ENCODE assay signal across 9 cellular contexts in genomic region chr4:183471960-183472708, GRCh38. TPM values are rescaled to one million over a fixed set of nuclear protein-coding genes. Genes with fewer than 3 reads are reported as not detected.
DNase-seq lines count a peak whose midpoint lies in the region; ATAC-seq and TF ChIP-seq lines count a peak whose summit lies in the region.
"Had no signal": no experiment of that assay in that cellular context is flagged by ENCODE, and none has a peak within 500 bp of the region (broad histone marks: within the 10 kb centered on the region; RNA-seq: fewer than 3 reads in every experiment).

No MANE protein-coding gene starts in this region.

- H3K36me3 ChIP-seq in thoracic aorta = no peaks in the 10 kb centered on the region

- no peak overlapping the region for H3K27ac Mint-ChIP-seq in osteocyte (ENCODE audit: unreplicated experiment)
- H3K27ac Mint-ChIP-seq: activated naive CD8-positive, alpha-beta T cell had no signal

- no peaks in the 10 kb centered on the region for H3K9me3 ChIP-seq in thoracic aorta

- no peaks in the 10 kb centered on the region for H3K4me1 ChIP-seq in thoracic aorta (ENCODE audit: control insufficient read depth in 1 of 2, low read depth in 2 of 2)

- no peaks in the 10 kb centered on the region for H3K36me3 Mint-ChIP-seq in osteocyte (ENCODE audit: unreplicated experiment)

- no peaks in the 10 kb centered on the region for H3K27me3 ChIP-seq in thoracic aorta (replicated peaks; ENCODE audit: insufficient read depth)

- DNase-seq in CMK (ENCODE audit: low read depth) (peak; percentile 34), SHP77 (lab: John Stamatoyannopoulos, UW) (peak; percentile 18 to 44), globus pallidus (ENCODE audit: low spot score) (peak; percentile 60), osteocyte (ENCODE audit: extremely low spot score, unreplicated experiment) (peak; percentile 92), thoracic aorta (ENCODE audit: low spot score) (peak; percentile 67)
- peak; percentile 51 for DNase-seq in Jurkat, Clone E6-1 (ENCODE audit: low read depth, low spot score)
- DNase-seq in activated gamma-delta T cell treated with anti-CD3 and anti-CD28 coated beads, Interleukin-2, amount 50 U/mL, for 16 hours (ENCODE audit: low read depth) = peak; percentile 74

- no peaks in the 10 kb centered on the region for H3K27me3 Mint-ChIP-seq in osteocyte (ENCODE audit: unreplicated experiment)
- H3K27me3 Mint-ChIP-seq: activated naive CD8-positive, alpha-beta T cell had no signal

- H3K4me3 Mint-ChIP-seq in osteocyte (ENCODE audit: unreplicated experiment) = no peak overlapping the region
- H3K4me3 Mint-ChIP-seq: activated naive CD8-positive, alpha-beta T cell had no signal

- peak; percentile 93 for ATAC-seq in GM21367 (IDR thresholded peaks at IDR 0.05; ENCODE audit: unreplicated experiment)
- peak; percentile 36 for ATAC-seq in thoracic aorta (ENCODE audit: insufficient number of reproducible peaks, low FRiP score, low read depth)

- no peak overlapping the region for H3K27ac ChIP-seq in thoracic aorta

- H3K9me3 Mint-ChIP-seq in osteocyte (ENCODE audit: unreplicated experiment) = no peaks in the 10 kb centered on the region

- no peak overlapping the region for H3K4me3 ChIP-seq in Jurkat, Clone E6-1 (ENCODE audit: low read length)
- H3K4me3 ChIP-seq in thoracic aorta = peak overlapping the region; percentile 47

- H3K4me1 Mint-ChIP-seq in osteocyte (ENCODE audit: unreplicated experiment) = peaks cover 5% of the 10 kb centered on the region

- TF ChIP-seq CTCF in osteocyte (IDR thresholded peaks at IDR 0.05) (peak; percentile 92), thoracic aorta (IDR thresholded peaks at IDR 0.05) (peak; percentile 88)

RNA-seq across cellular contexts. Expression of gene CDKN2AIP, which starts 27.7 kb away (rescaled TPM):
- 22.2 TPM for polyA plus RNA-seq in Jurkat, Clone E6-1 (2012; ENCODE audit: insufficient read depth, insufficient read length)
- total RNA-seq in osteocyte = 13.2 and 13.8 TPM in 2 replicates
- 10 to 100 TPM; 12.9 to 20.5 TPM for total RNA-seq in thoracic aorta

RNA-seq across cellular contexts. Expression of gene ING2, which starts 32.7 kb away (rescaled TPM):
- polyA plus RNA-seq in Jurkat, Clone E6-1 (2012; ENCODE audit: insufficient read depth, insufficient read length) = 25.3 TPM
- total RNA-seq in osteocyte (7.0 and 10.2 TPM in 2 replicates), thoracic aorta (1 to 10 TPM; 3.0 to 7.9 TPM)

Comparison
In these comparisons a context has a peak if more than half of its experiments do, and no peak if none do; other contexts are left out.
1. DNase-seq: peak in every context shown above with its lines; median percentile 92 in osteocyte; 74 in activated gamma-delta T cell treated with anti-CD3 and anti-CD28 coated beads, Interleukin-2, amount 50 U/mL, for 16 hours; 67 in thoracic aorta; 60 in globus pallidus; 51 in Jurkat, Clone E6-1; 34 in CMK; 31 in SHP77.